ENCODE assay signal across 1 cellular context in genomic region chr1:66769512-66770229, GRCh38.
TF ChIP-seq lines count a peak whose summit lies in the region.

No MANE protein-coding gene starts in this region.

TF ChIP-seq in K562, 482 proteins besides CTCF, POLR2A, EP300 and RAD21:
- TF ChIP-seq CGGBP1 (CRISPR knock-in tag; IDR thresholded peaks at IDR 0.05), result no peak
- no peak for TF ChIP-seq TEAD1 (CRISPR knock-in tag; IDR thresholded peaks at IDR 0.05)
- TF ChIP-seq ZNF146 (CRISPR knock-in tag; IDR thresholded peaks at IDR 0.05; ENCODE audit: unreplicated experiment), result no peak
- no peak for TF ChIP-seq ID3 (CRISPR knock-in tag; IDR thresholded peaks at IDR 0.05)
- TF ChIP-seq ID3 (tag; IDR thresholded peaks at IDR 0.05), result no peak
- TF ChIP-seq SMC3 (conservative IDR thresholded peaks at IDR 0.05; ENCODE audit: insufficient read depth, low read depth, low read length), result no peak
- no peak for TF ChIP-seq MCM2 (IDR thresholded peaks at IDR 0.05; ENCODE audit: low read depth)
- no peak for TF ChIP-seq ESRRA (IDR thresholded peaks at IDR 0.05; ENCODE audit: borderline replicate concordance, low read depth)
- TF ChIP-seq BRD9 (IDR thresholded peaks at IDR 0.05; ENCODE audit: low read depth, partially characterized antibody), result no peak
- no peak for TF ChIP-seq CTCFL (IDR thresholded peaks at IDR 0.05; ENCODE audit: borderline replicate concordance, insufficient read depth, low read depth, low read length, poor library complexity, severe bottlenecking)
